16 cellular contexts compared by ENCODE assay signal in the genomic region with DNA sequence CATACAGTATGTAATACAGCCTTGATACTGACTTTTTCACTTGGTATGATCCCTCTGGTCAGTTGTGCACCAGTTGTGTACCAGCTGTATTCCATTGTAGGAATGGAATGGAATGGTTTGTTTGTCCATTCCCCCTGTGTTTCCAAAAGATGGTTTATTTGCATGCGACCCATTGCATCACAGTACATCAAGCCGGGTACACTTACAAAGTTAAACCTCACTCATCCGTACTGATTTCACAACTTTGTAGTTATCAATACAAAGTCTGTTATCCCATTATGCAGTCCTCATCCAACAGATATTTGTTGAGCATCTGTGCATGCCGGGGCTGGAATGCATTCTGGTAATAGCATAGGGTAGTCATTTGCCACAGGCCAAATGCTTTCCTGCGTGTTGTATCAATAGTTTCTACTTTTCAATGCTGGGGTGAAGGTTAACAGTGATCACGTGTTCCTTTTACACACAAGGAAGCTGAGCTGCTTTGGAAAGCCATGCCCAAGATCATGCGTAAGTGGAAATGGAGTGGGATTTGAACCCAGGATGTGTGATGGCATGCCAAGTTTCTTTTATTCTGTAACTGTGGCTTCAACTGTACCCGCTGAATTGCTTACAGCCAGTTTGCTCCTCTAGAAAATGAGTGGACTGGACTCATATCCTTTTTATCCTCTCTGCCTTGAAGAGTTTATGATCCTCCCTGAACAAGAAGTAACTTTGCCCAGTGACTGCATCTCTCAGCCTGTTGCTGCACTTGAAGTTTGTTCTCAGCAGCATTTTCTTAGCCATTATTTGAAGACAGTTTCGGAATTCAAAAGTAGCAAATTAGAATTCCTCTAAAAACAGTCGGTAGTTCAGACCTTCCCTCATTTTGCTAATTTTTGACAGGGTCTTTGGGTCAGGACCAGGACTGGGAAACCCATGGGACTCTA.
DNase-seq lines count a peak whose midpoint lies in the region; ATAC-seq and TF ChIP-seq lines count a peak whose summit lies in the region.
"Had no signal": no experiment of that assay in that cellular context is flagged by ENCODE, and none has a peak within 500 bp of the region (broad histone marks: within the 10 kb centered on the region; RNA-seq: fewer than 3 reads in every experiment).

No MANE protein-coding gene starts in this region.

- intact Hi-C loops in right lobe of liver (cut with DNase I), result loop anchor here in 1 of 2 donors (10.0 kb wide), 1 partner anchor 62 kb away; no protein-coding TSS in a partner anchor

- CTCF ChIA-PET in HEK293 (lab: Yijun Ruan, JAX), result interaction anchor here (0.6 to 1.1 kb wide), 3 partner anchors 21 to 273 kb away, joined by 3 to 7 read pairs (median 5); no protein-coding TSS in a partner anchor

- H3K4me3 Mint-ChIP-seq in type B pancreatic cell, result peak overlapping the region; percentile 43
- H3K4me3 Mint-ChIP-seq: T-helper 1 cell treated with Interleukin-12 subunit alpha and Interleukin-12 subunit beta and Interleukin-4 antibody, amounts not matched to agents 30 μg/mL and 1 μg/mL, for 36 hours had no signal

- H3K4me1 ChIP-seq in HEK293 (ENCODE audit: control insufficient read depth, insufficient read depth, low read length) (peaks cover 11% of the 10 kb centered on the region), right lobe of liver (peaks cover 0 to 27% (median 2%) of the 10 kb centered on the region in 4 donors), HAP-1 (peaks cover 9% of the 10 kb centered on the region)

- H3K4me3 ChIP-seq in HEK293 (ENCODE audit: low read depth, low read length) (no peak overlapping the region), right lobe of liver (no peak overlapping the region), HAP-1 (no peak overlapping the region), coronary artery (no peak overlapping the region)

- POLR2A ChIA-PET in HEK293 (lab: Yijun Ruan, JAX), result no interaction called here

- H3K27ac Mint-ChIP-seq in type B pancreatic cell, result peak overlapping the region; percentile 53
- H3K27ac Mint-ChIP-seq: T-helper 1 cell treated with Interleukin-12 subunit alpha and Interleukin-12 subunit beta and Interleukin-4 antibody, amounts not matched to agents 30 μg/mL and 1 μg/mL, for 36 hours had no signal

- H3K9me3 ChIP-seq in HEK293 (ENCODE audit: control insufficient read depth, insufficient read depth, low read depth, low read length), result no peaks in the 10 kb centered on the region
- no peaks in the 10 kb centered on the region for H3K9me3 ChIP-seq in right lobe of liver
- no peaks in the 10 kb centered on the region for H3K9me3 ChIP-seq in HAP-1

- no peak for TF ChIP-seq POLR2A in right lobe of liver (IDR thresholded peaks at IDR 0.05)

- ATAC-seq in right lobe of liver (peak; percentile 73 to 86 (median 81)), GM18868 (IDR thresholded peaks at IDR 0.05; ENCODE audit: unreplicated experiment) (no peak)

- in situ Hi-C loops in HAP-1 (cut with MboI; ENCODE audit: low sequenced_read_pairs), result no loop called here

- no peaks in the 10 kb centered on the region for H3K9me3 Mint-ChIP-seq in type B pancreatic cell
- H3K9me3 Mint-ChIP-seq: T-helper 1 cell treated with Interleukin-12 subunit alpha and Interleukin-12 subunit beta and Interleukin-4 antibody, amounts not matched to agents 30 μg/mL and 1 μg/mL, for 36 hours had no signal

- TF ChIP-seq CTCF in HEK293 (tag by site-specific recombination; IDR thresholded peaks at IDR 0.05) (no peak), right lobe of liver (IDR thresholded peaks at IDR 0.05) (no peak), type B pancreatic cell (conservative IDR thresholded peaks at IDR 0.05) (no peak), coronary artery (IDR thresholded peaks at IDR 0.05) (no peak)

- 53% methylated on average over 10 of the region's 10 CpGs for WGBS in right lobe of liver (ENCODE audit: insufficient coverage, low coverage, low lambda C conversion rate, missing lambda C conversion rate)

- no peaks in the 10 kb centered on the region for H3K36me3 ChIP-seq in HEK293 (ENCODE audit: control insufficient read depth in 2 of 2, insufficient read depth in 1 of 2, low read length in 2 of 2)
- H3K36me3 ChIP-seq in right lobe of liver, result no peaks in the 10 kb centered on the region
- H3K36me3 ChIP-seq in HAP-1 (replicated peaks), result no peaks in the 10 kb centered on the region

- H3K27me3 Mint-ChIP-seq in type B pancreatic cell, result no peaks in the 10 kb centered on the region

- peaks cover 9% of the 10 kb centered on the region for H3K36me3 Mint-ChIP-seq in type B pancreatic cell

- H3K4me1 Mint-ChIP-seq in type B pancreatic cell (ENCODE audit: unreplicated experiment), result peaks cover 65% of the 10 kb centered on the region

- DNase-seq in right lobe of liver (no peak), type B pancreatic cell (ENCODE audit: extremely low spot score, unreplicated experiment) (no peak), HAP-1 (ENCODE audit: low spot score in 2 of 2) (no peak), coronary artery (ENCODE audit: low spot score) (no peak)
- DNase-seq: activated CD4-positive, alpha-beta T cell treated with anti-CD3 and anti-CD28 coated beads, Interleukin-2, amount 50 U/mL, for 48 hours; activated naive CD4-positive, alpha-beta T cell; Calu3; GOT3; NCI-H1436; NCI-H2171; SIG-M5 had no signal

- no peak overlapping the region for H3K27ac ChIP-seq in HEK293 (ENCODE audit: extremely low read depth, low read depth, low read length)
- H3K27ac ChIP-seq in cingulate gyrus (ENCODE audit: low read depth, low read length), result peak overlapping the region; percentile 16
- peak overlapping the region in 1 of 3 donors; percentile 22 for H3K27ac ChIP-seq in right lobe of liver
- H3K27ac ChIP-seq in coronary artery, result no peak overlapping the region
- H3K27ac ChIP-seq: VCaP had no signal

- H3K27me3 ChIP-seq in right lobe of liver, result no peaks in the 10 kb centered on the region
- no peaks in the 10 kb centered on the region for H3K27me3 ChIP-seq in HAP-1 (ENCODE audit: low read depth)

TF ChIP-seq in HEK293, 187 proteins besides CTCF, POLR2A, EP300 and RAD21:
- TF ChIP-seq, protein P1, sequence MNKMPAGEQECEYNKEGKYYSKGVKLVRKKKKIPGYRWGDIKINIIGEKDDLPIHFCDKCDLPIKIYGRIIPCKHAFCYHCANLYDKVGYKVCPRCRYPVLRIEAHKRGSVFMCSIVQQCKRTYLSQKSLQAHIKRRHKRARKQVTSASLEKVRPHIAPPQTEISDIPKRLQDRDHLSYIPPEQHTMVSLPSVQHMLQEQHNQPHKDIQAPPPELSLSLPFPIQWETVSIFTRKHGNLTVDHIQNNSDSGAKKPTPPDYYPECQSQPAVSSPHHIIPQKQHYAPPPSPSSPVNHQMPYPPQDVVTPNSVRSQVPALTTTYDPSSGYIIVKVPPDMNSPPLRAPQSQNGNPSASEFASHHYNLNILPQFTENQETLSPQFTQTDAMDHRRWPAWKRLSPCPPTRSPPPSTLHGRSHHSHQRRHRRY (tag by site-specific recombination; IDR thresholded peaks at IDR 0.05), result no peak
- TF ChIP-seq SCRT2 (tag by site-specific recombination; IDR thresholded peaks at IDR 0.05), result peak; percentile 55
